ENCODE assay signal across 8 cellular contexts in the genomic region with DNA sequence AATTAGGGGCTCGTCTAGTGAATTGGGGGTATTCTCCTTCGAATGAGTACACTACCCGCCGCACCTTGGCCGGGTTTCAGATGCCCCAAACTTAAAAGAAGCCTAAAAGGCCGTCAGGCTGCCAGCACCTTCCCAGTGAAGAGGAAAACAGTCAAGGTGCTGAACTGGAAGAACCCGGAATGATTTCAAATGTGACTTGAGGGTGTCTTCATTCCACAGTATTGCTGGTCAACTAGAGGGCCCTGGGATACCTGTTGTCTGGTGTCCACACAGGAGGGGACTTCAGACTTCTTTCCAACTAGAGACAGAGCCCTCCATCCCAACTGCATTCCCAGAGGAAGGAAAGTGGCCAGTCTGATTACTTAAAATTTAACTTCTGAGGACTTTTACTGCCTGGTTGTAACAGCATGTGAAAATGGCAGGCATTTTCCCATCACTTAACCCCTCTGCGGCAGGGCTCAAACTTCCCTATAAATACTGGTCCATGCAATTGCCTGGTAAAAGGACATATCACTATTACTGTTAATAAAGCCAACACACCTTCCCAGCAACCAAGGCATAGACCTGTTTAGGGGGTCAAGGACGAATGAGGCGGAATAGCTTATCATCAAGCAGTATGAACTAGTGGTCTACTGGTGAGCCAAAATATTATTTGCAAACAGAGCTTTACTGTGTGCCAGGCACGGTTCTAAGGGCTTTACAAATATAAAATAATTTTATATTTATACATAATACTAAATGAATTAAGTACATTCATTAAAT.
DNase-seq lines count a peak whose midpoint lies in the region; ATAC-seq and TF ChIP-seq lines count a peak whose summit lies in the region.

No MANE protein-coding gene starts in this region.

- no peaks in the 10 kb centered on the region for H3K27me3 ChIP-seq in rectal smooth muscle tissue (ENCODE audit: control insufficient read depth, insufficient read depth, low read length)

- no peak overlapping the region for H3K27ac ChIP-seq in SK-N-MC
- peak overlapping the region; percentile 83 for H3K27ac ChIP-seq in rectal smooth muscle tissue (ENCODE audit: low read depth, low read length)

- no peaks in the 10 kb centered on the region for H3K36me3 ChIP-seq in SK-N-MC (ENCODE audit: insufficient read depth, low read length)
- H3K36me3 ChIP-seq in rectal smooth muscle tissue (ENCODE audit: control insufficient read depth, insufficient read depth, low read length) = no peaks in the 10 kb centered on the region

- DNase-seq in SK-N-MC (ENCODE audit: low read depth, low spot score) (no peak), fibroblast of mammary gland (ENCODE audit: low read depth) (no peak), AG08395 (ENCODE audit: low spot score) (no peak), NCI-H526 treated with DMSO at 0.1 percent for 48 hours (lab: John Stamatoyannopoulos, UW) (no peak)
- no peak for DNase-seq in stimulated activated CD4-positive, alpha-beta T cell treated with anti-CD3 and anti-CD28 coated beads, Interleukin-2, amount 100 ng/mL, for 24 hours

- H3K4me1 ChIP-seq in rectal smooth muscle tissue (ENCODE audit: control insufficient read depth, insufficient read depth, low read length) = no peaks in the 10 kb centered on the region

- H3K9me3 ChIP-seq in SK-N-MC (ENCODE audit: low read depth, low read length) = no peaks in the 10 kb centered on the region

- no peak overlapping the region for H3K9ac ChIP-seq in SK-N-MC (ENCODE audit: insufficient read length)
- H3K9ac ChIP-seq in rectal smooth muscle tissue (ENCODE audit: low read length) = no peak overlapping the region

- H3K4me3 ChIP-seq in SK-N-MC (peak overlapping the region; percentile 79), fibroblast of mammary gland (ENCODE audit: control insufficient read depth, low read depth, low read length) (peak overlapping the region; percentile 96), rectal smooth muscle tissue (ENCODE audit: low read length) (peak overlapping the region; percentile 94)

- TF ChIP-seq CTCF in fibroblast of mammary gland (conservative IDR thresholded peaks at IDR 0.05; ENCODE audit: control insufficient read depth, insufficient read depth, low read depth, low read length) = no peak

- ATAC-seq in GM18907 (IDR thresholded peaks at IDR 0.05; ENCODE audit: unreplicated experiment) = peak; percentile 11
- ATAC-seq in GM21423 (IDR thresholded peaks at IDR 0.05; ENCODE audit: unreplicated experiment) = no peak
